1 cellular context compared by ENCODE assay signal in genomic region chr17:64145460-64145750, GRCh38.
TF ChIP-seq lines count a peak whose summit lies in the region.

No MANE protein-coding gene starts in this region.

TF ChIP-seq in HepG2, 621 proteins besides CTCF, POLR2A, EP300 and RAD21 (continued from another document and continues in another):
- TF ChIP-seq ZHX2 (IDR thresholded peaks at IDR 0.05; ENCODE audit: low read depth) (peak; percentile 94), ZHX2 (CRISPR knock-in tag; IDR thresholded peaks at IDR 0.05; ENCODE audit: borderline replicate concordance) (no peak), KLF12 (CRISPR knock-in tag; IDR thresholded peaks at IDR 0.05; ENCODE audit: borderline replicate concordance) (0 out of 2 replicates have a peak, but pooled peaks have one; percentile 10), ZNF800 (CRISPR knock-in tag; IDR thresholded peaks at IDR 0.05) (peak; percentile 75; the same call in 1 of the 2 replicates), GZF1 (CRISPR knock-in tag; IDR thresholded peaks at IDR 0.05) (0 out of 2 replicates have a peak, but pooled peaks have one; percentile 48), RELA (CRISPR knock-in tag; IDR thresholded peaks at IDR 0.05) (no peak), SIN3B (IDR thresholded peaks at IDR 0.05; ENCODE audit: low read length) (0 out of 2 replicates have a peak, but pooled peaks have one; percentile 51), CREB1 (IDR thresholded peaks at IDR 0.05) (no peak), CREB1 (CRISPR knock-in tag; IDR thresholded peaks at IDR 0.05) (no peak), HNRNPLL (IDR thresholded peaks at IDR 0.05; ENCODE audit: low read depth, low read length, poor library complexity, severe bottlenecking) (peak; percentile 84), DNMT3B (CRISPR knock-in tag; conservative IDR thresholded peaks at IDR 0.05) (no peak), ZBTB44 (CRISPR knock-in tag; IDR thresholded peaks at IDR 0.05) (0 out of 2 replicates have a peak, but pooled peaks have one; percentile 39), ZSCAN30 (CRISPR knock-in tag; IDR thresholded peaks at IDR 0.05) (no peak; the same call in 1 of the 2 replicates), IKZF1 (IDR thresholded peaks at IDR 0.05) (no peak), ZNF546 (CRISPR knock-in tag; conservative IDR thresholded peaks at IDR 0.05) (0 out of 2 replicates have a peak, but pooled peaks have one; percentile 1), PPARG (CRISPR knock-in tag; conservative IDR thresholded peaks at IDR 0.05) (no peak), NFE2 (CRISPR knock-in tag; IDR thresholded peaks at IDR 0.05) (no peak), SALL1 (CRISPR knock-in tag; IDR thresholded peaks at IDR 0.05) (no peak), E2F5 (CRISPR knock-in tag; conservative IDR thresholded peaks at IDR 0.05) (0 out of 2 replicates have a peak, but pooled peaks have one; percentile 1), FOSL1 (CRISPR knock-in tag; IDR thresholded peaks at IDR 0.05; ENCODE audit: borderline replicate concordance) (no peak), PHF21A (CRISPR knock-in tag; IDR thresholded peaks at IDR 0.05) (0 out of 2 replicates have a peak, but pooled peaks have one; percentile 61), ETV6 (CRISPR knock-in tag; conservative IDR thresholded peaks at IDR 0.05) (peak; percentile 79; the same call in 1 of the 2 replicates), CEBPZ (IDR thresholded peaks at IDR 0.05; ENCODE audit: low read length) (no peak), POLR2AphosphoS5 (IDR thresholded peaks at IDR 0.05; ENCODE audit: low read depth, low read length) (0 out of 2 replicates have a peak, but pooled peaks have one; percentile 89), FOXJ3 (CRISPR knock-in tag; IDR thresholded peaks at IDR 0.05; ENCODE audit: borderline replicate concordance) (0 out of 2 replicates have a peak, but pooled peaks have one; percentile 4), HNRNPK (IDR thresholded peaks at IDR 0.05; ENCODE audit: low read depth, low read length, poor library complexity, severe bottlenecking) (peak; percentile 4), ZBTB38 (CRISPR knock-in tag; IDR thresholded peaks at IDR 0.05) (no peak), BRF2 (CRISPR knock-in tag; IDR thresholded peaks at IDR 0.05) (0 out of 2 replicates have a peak, but pooled peaks have one; percentile 2), PRMT3 (CRISPR knock-in tag; IDR thresholded peaks at IDR 0.05; ENCODE audit: borderline replicate concordance, low read depth) (0 out of 2 replicates have a peak, but pooled peaks have one; percentile 73), ZMYM4 (CRISPR knock-in tag; IDR thresholded peaks at IDR 0.05) (no peak), NFATC3 (CRISPR knock-in tag; IDR thresholded peaks at IDR 0.05) (no peak), HOXA9 (CRISPR knock-in tag; IDR thresholded peaks at IDR 0.05; ENCODE audit: borderline replicate concordance) (no peak), ZNF574 (CRISPR knock-in tag; IDR thresholded peaks at IDR 0.05) (no peak), SOX5 (CRISPR knock-in tag; IDR thresholded peaks at IDR 0.05; ENCODE audit: borderline replicate concordance) (0 out of 2 replicates have a peak, but pooled peaks have one; percentile 54), XBP1 (CRISPR knock-in tag; IDR thresholded peaks at IDR 0.05) (no peak), TCF7 (IDR thresholded peaks at IDR 0.05; ENCODE audit: low read depth) (no peak), CEBPG (CRISPR knock-in tag; IDR thresholded peaks at IDR 0.05) (no peak), ZNF589 (CRISPR knock-in tag; conservative IDR thresholded peaks at IDR 0.05) (0 out of 2 replicates have a peak, but pooled peaks have one; percentile 7), ATF3 (CRISPR knock-in tag; IDR thresholded peaks at IDR 0.05) (no peak), KDM5A (IDR thresholded peaks at IDR 0.05; ENCODE audit: borderline replicate concordance, low read length) (peak; percentile 80; the same call in 1 of the 2 replicates), ZNF414 (CRISPR knock-in tag; IDR thresholded peaks at IDR 0.05) (peak; percentile 8; the same call in 1 of the 2 replicates), ZNF629 (CRISPR knock-in tag; conservative IDR thresholded peaks at IDR 0.05) (0 out of 2 replicates have a peak, but pooled peaks have one; percentile 26)
